29 cellular contexts compared by ENCODE assay signal in genomic region chr7:79398145-79398749, GRCh38. TPM values are rescaled to one million over a fixed set of nuclear protein-coding genes. Genes with fewer than 3 reads are reported as not detected.
A peak's percentile ranks its signal among the peaks of the same experiment; 100 is the strongest.
DNase-seq lines count a peak whose midpoint lies in the region; ATAC-seq and TF ChIP-seq lines count a peak whose summit lies in the region.
"Had no signal": no experiment of that assay in that cellular context is flagged by ENCODE, and none has a peak within 500 bp of the region (broad histone marks: within the 10 kb centered on the region; RNA-seq: fewer than 3 reads in every experiment).

No MANE protein-coding gene starts in this region.

- H3K36me3 Mint-ChIP-seq in H9 (ENCODE audit: insufficient read depth in 1 of 3, low read depth in 3 of 3) = no peaks in the 10 kb centered on the region
- H3K36me3 Mint-ChIP-seq: naive thymus-derived CD4-positive, alpha-beta T cell had no signal

- H2BK5ac ChIP-seq in neuronal stem cell (ENCODE audit: low read length) (no peak overlapping the region), H9 (ENCODE audit: insufficient read length, low read length) (no peak overlapping the region)

- H3K4me3 ChIP-seq in fibroblast of mammary gland (ENCODE audit: control insufficient read depth, low read depth, low read length) (no peak overlapping the region), neuronal stem cell (ENCODE audit: low read length in 2 of 2) (no peak overlapping the region)
- H3K4me3 ChIP-seq: BLaER1 treated with 17β-estradiol and CSF1 and Interleukin-3, amounts not matched to agents 10 nM and 100 nM; hepatocyte; K562; lower lobe of right lung; ovary; right lobe of liver; vagina had no signal

- no peak overlapping the region for H3K27ac Mint-ChIP-seq in H9
- H3K27ac Mint-ChIP-seq: activated CD8-positive, alpha-beta T cell treated with anti-CD3 and anti-CD28 coated beads, Interleukin-2, amount 10 ng/mL, durations not matched to agents 7 days and 5 days; dendritic cell treated with granulocyte-macrophage colony-stimulating factor and Interleukin-4, amounts not matched to agents 40 ng/mL and 50 ng/mL, for 4 days; naive thymus-derived CD4-positive, alpha-beta T cell had no signal

- H2BK12ac ChIP-seq in neuronal stem cell (ENCODE audit: low read length) = no peak overlapping the region
- no peak overlapping the region for H2BK12ac ChIP-seq in H9 (ENCODE audit: insufficient read length, low read depth, low read length)

- peaks cover 2 to 5% of the 10 kb centered on the region in 2 donors for H3K4me1 ChIP-seq in neuronal stem cell (ENCODE audit: control insufficient read depth in 2 of 2, insufficient read depth in 1 of 2, low read depth in 1 of 2, low read length in 2 of 2)
- no peaks in the 10 kb centered on the region for H3K4me1 ChIP-seq in H9 (ENCODE audit: insufficient read depth, low read length)
- H3K4me1 ChIP-seq: BLaER1 treated with 17β-estradiol and CSF1 and Interleukin-3, amounts not matched to agents 10 nM and 100 nM; Caco-2; foreskin keratinocyte; lower lobe of right lung; vagina had no signal

- H4K91ac ChIP-seq in neuronal stem cell (ENCODE audit: low read depth, low read length, poor library complexity) (no peak overlapping the region), H9 (ENCODE audit: insufficient read length, low read depth, low read length) (no peak overlapping the region)

- H2BK20ac ChIP-seq in H9 (ENCODE audit: low read depth, low read length, poor library complexity, severe bottlenecking) = no peak overlapping the region

- no peak overlapping the region for H2AK5ac ChIP-seq in neuronal stem cell (ENCODE audit: low read depth, low read length)
- no peak overlapping the region for H2AK5ac ChIP-seq in H9 (ENCODE audit: insufficient read length, low read length)

- no peaks in the 10 kb centered on the region for H3K79me1 ChIP-seq in neuronal stem cell (ENCODE audit: low read depth, low read length)
- no peaks in the 10 kb centered on the region for H3K79me1 ChIP-seq in H9 (ENCODE audit: insufficient read depth, low read depth, low read length, poor library complexity, severe bottlenecking)

- H3K27ac ChIP-seq in neuronal stem cell (replicated peaks; ENCODE audit: low read length) (no peak overlapping the region), H9 (ENCODE audit: insufficient read length, low read depth, low read length) (no peak overlapping the region)
- H3K27ac ChIP-seq: BLaER1 treated with 17β-estradiol and CSF1 and Interleukin-3, amounts not matched to agents 10 nM and 100 nM; foreskin keratinocyte; hepatocyte; lower lobe of right lung; ovary; right lobe of liver; vagina had no signal

- WGBS in neuronal stem cell (ENCODE audit: extremely low coverage in 2 of 2, insufficient read length in 2 of 2, insufficient replicate concordance in 1 of 2), 2 donors = no CpG with 5 or more reads among the region's 3 CpGs
- no CpG with 5 or more reads among the region's 3 CpGs for WGBS in H9 (ENCODE audit: extremely low coverage, insufficient read length, low lambda C conversion rate)

- no peaks in the 10 kb centered on the region for H3K23me2 ChIP-seq in H9 (ENCODE audit: insufficient read length, low read depth, low read length, poor library complexity, severe bottlenecking)

- DNase-seq in GM03348 (ENCODE audit: low spot score) = peak; percentile 18
- peak; percentile 20 for DNase-seq in fibroblast of mammary gland (ENCODE audit: low read depth)
- no peak for DNase-seq in neuronal stem cell (ENCODE audit: low spot score)
- DNase-seq in GOT3 (lab: John Stamatoyannopoulos, UW) = no peak
- no peak for DNase-seq in NOMO-1 treated with dmso at 0.1 percent for 144 hours (lab: John Stamatoyannopoulos, UW; ENCODE audit: unreplicated experiment)
- DNase-seq in H9 = no peak
- DNase-seq: ACHN; activated CD4-positive, CD25-positive, alpha-beta regulatory T cell; activated CD8-positive, alpha-beta T cell treated with anti-CD3 and anti-CD28 coated beads, Interleukin-2, amount 10 ng/mL, durations not matched to agents 7 days and 5 days; activated gamma-delta T cell treated with Interleukin-2 at 50 U/mL for 16 hours; amygdala; Caco-2; foreskin keratinocyte; lower lobe of right lung; MM.1S; naive thymus-derived CD4-positive, alpha-beta T cell; NCI-H146; NCI-H2171 treated with DMSO at 0.1 percent for 48 hours; NCI-H524 treated with DMSO at 0.1 percent for 48 hours; ovary; right lobe of liver; stimulated activated CD8-positive, alpha-beta memory T cell treated with anti-CD3 and anti-CD28 coated beads, Interleukin-4, amount 100 ng/mL, for 48 hours had no signal

- H3K27me3 Mint-ChIP-seq in H9 (ENCODE audit: low read depth) = no peaks in the 10 kb centered on the region
- H3K27me3 Mint-ChIP-seq: dendritic cell treated with granulocyte-macrophage colony-stimulating factor and Interleukin-4, amounts not matched to agents 40 ng/mL and 50 ng/mL, for 4 days; naive thymus-derived CD4-positive, alpha-beta T cell had no signal

- no peaks in the 10 kb centered on the region for H3K9me3 ChIP-seq in neuronal stem cell (replicated peaks in 1 of 2; ENCODE audit: control insufficient read depth in 2 of 2, insufficient read depth in 1 of 2, low read depth in 1 of 2, low read length in 2 of 2)
- no peaks in the 10 kb centered on the region for H3K9me3 ChIP-seq in H9 (ENCODE audit: control insufficient read depth, low read depth, low read length)
- H3K9me3 ChIP-seq: BLaER1 treated with 17β-estradiol and CSF1 and Interleukin-3, amounts not matched to agents 10 nM and 100 nM; Caco-2; lower lobe of right lung; ovary; right lobe of liver; vagina had no signal

- no peak overlapping the region for H3K4me3 Mint-ChIP-seq in H9
- H3K4me3 Mint-ChIP-seq: activated CD8-positive, alpha-beta T cell treated with anti-CD3 and anti-CD28 coated beads, Interleukin-2, amount 10 ng/mL, durations not matched to agents 7 days and 5 days; dendritic cell treated with granulocyte-macrophage colony-stimulating factor and Interleukin-4, amounts not matched to agents 40 ng/mL and 50 ng/mL, for 4 days; naive thymus-derived CD4-positive, alpha-beta T cell had no signal

- H2AFZ ChIP-seq in neuronal stem cell (ENCODE audit: low read length) = peak overlapping the region; percentile 68
- no peak overlapping the region for H2AFZ ChIP-seq in H9 (ENCODE audit: low read length)
- H2AFZ ChIP-seq: hepatocyte had no signal

- no peaks in the 10 kb centered on the region for H3K4me1 Mint-ChIP-seq in H9
- H3K4me1 Mint-ChIP-seq: naive thymus-derived CD4-positive, alpha-beta T cell had no signal

- no peaks in the 10 kb centered on the region for H4K20me1 ChIP-seq in H9 (ENCODE audit: control insufficient read depth, insufficient read depth, insufficient read length)
- H4K20me1 ChIP-seq: BLaER1 treated with 17β-estradiol and CSF1 and Interleukin-3, amounts not matched to agents 10 nM and 100 nM had no signal

- H2BK120ac ChIP-seq in neuronal stem cell (ENCODE audit: low read depth, low read length) = no peak overlapping the region
- no peak overlapping the region for H2BK120ac ChIP-seq in H9 (ENCODE audit: low read depth, low read length, poor library complexity, severe bottlenecking)

- H3K56ac ChIP-seq in H9 (ENCODE audit: insufficient read length, low read depth, low read length) = no peak overlapping the region

- TF ChIP-seq CTCF in fibroblast of mammary gland (conservative IDR thresholded peaks at IDR 0.05; ENCODE audit: control insufficient read depth, insufficient read depth, low read depth, low read length) (no peak), H9 (conservative IDR thresholded peaks at IDR 0.05) (no peak)

- H3K18ac ChIP-seq in neuronal stem cell (ENCODE audit: low read length) (no peak overlapping the region), H9 (ENCODE audit: insufficient read length, low read depth, low read length) (no peak overlapping the region)

- ATAC-seq in SK-N-SH treated with all-trans-retinoic acid at 6 μM for 48 hours (peak; percentile 74), HG03457 (IDR thresholded peaks at IDR 0.05; ENCODE audit: unreplicated experiment) (no peak)
- ATAC-seq: activated CD8-positive, alpha-beta T cell treated with anti-CD3 and anti-CD28 coated beads, Interleukin-2, amount 10 ng/mL, durations not matched to agents 7 days and 5 days; foreskin keratinocyte; K562; lower lobe of right lung; naive thymus-derived CD4-positive, alpha-beta T cell had no signal

- H2BK15ac ChIP-seq in neuronal stem cell (ENCODE audit: low read length) (no peak overlapping the region), H9 (ENCODE audit: low read depth, low read length) (no peak overlapping the region)

- no peaks in the 10 kb centered on the region for H3K79me2 ChIP-seq in H9 (ENCODE audit: insufficient read depth, low read length)
- H3K79me2 ChIP-seq: hepatocyte had no signal

- H3K4me2 ChIP-seq in neuronal stem cell (ENCODE audit: insufficient read depth, low read length, poor library complexity, severe bottlenecking) (no peak overlapping the region), H9 (ENCODE audit: insufficient read depth, insufficient read length, low read length) (no peak overlapping the region)
- H3K4me2 ChIP-seq: BLaER1 treated with 17β-estradiol and CSF1 and Interleukin-3, amounts not matched to agents 10 nM and 100 nM; hepatocyte had no signal

- H3K36me3 ChIP-seq in neuronal stem cell (replicated peaks in 1 of 2; ENCODE audit: control insufficient read depth in 2 of 2, insufficient read depth in 2 of 2, low read length in 2 of 2) = no peaks in the 10 kb centered on the region
- H3K36me3 ChIP-seq: BLaER1 treated with 17β-estradiol and CSF1 and Interleukin-3, amounts not matched to agents 10 nM and 100 nM; lower lobe of right lung; ovary; right lobe of liver; vagina had no signal

- H4K8ac ChIP-seq in neuronal stem cell (ENCODE audit: low read depth, low read length) = no peak overlapping the region
- H4K8ac ChIP-seq in H9 (replicated peaks; ENCODE audit: insufficient read length, low read depth, low read length) = no peak overlapping the region

- H3K27me3 ChIP-seq in neuronal stem cell (ENCODE audit: control insufficient read depth in 3 of 3, insufficient read depth in 3 of 3, low read depth in 1 of 3, low read length in 3 of 3) = no peaks in the 10 kb centered on the region
- H3K27me3 ChIP-seq in H9 (ENCODE audit: insufficient read depth, low read length) = no peaks in the 10 kb centered on the region
- H3K27me3 ChIP-seq: BLaER1 treated with 17β-estradiol and CSF1 and Interleukin-3, amounts not matched to agents 10 nM and 100 nM; foreskin keratinocyte; hepatocyte; ovary; right lobe of liver; vagina had no signal

- no peak overlapping the region for H3K4ac ChIP-seq in neuronal stem cell (ENCODE audit: low read length)
- H3K4ac ChIP-seq in H9 (ENCODE audit: low read depth, low read length) = no peak overlapping the region

- H4K5ac ChIP-seq in H9 (ENCODE audit: insufficient read length, low read depth, low read length) = no peak overlapping the region

- H3K23ac ChIP-seq in neuronal stem cell (ENCODE audit: low read depth, low read length, poor library complexity) = no peak overlapping the region
- no peak overlapping the region for H3K23ac ChIP-seq in H9 (ENCODE audit: insufficient read length, low read depth, low read length)

- H3K9me3 Mint-ChIP-seq in H9 = no peaks in the 10 kb centered on the region
- H3K9me3 Mint-ChIP-seq: dendritic cell treated with granulocyte-macrophage colony-stimulating factor and Interleukin-4, amounts not matched to agents 40 ng/mL and 50 ng/mL, for 4 days had no signal

- H3K14ac ChIP-seq in neuronal stem cell (ENCODE audit: low read length) (no peak overlapping the region), H9 (ENCODE audit: insufficient read depth, low read length) (no peak overlapping the region)

- no peak overlapping the region for H3T11ph ChIP-seq in H9 (ENCODE audit: low read length)

- no peak overlapping the region for H3K9ac ChIP-seq in neuronal stem cell (ENCODE audit: low read depth, low read length, poor library complexity)
- no peak overlapping the region for H3K9ac ChIP-seq in H9 (ENCODE audit: extremely low read depth, insufficient read length, low read length)
- H3K9ac ChIP-seq: BLaER1 treated with 17β-estradiol and CSF1 and Interleukin-3, amounts not matched to agents 10 nM and 100 nM had no signal

RNA-seq across cellular contexts. Expression of gene MAGI2, which starts 55.2 kb away (rescaled TPM):
- 2.8 TPM for polyA plus RNA-seq in neuronal stem cell (2013, experiment 1 of 2)
- polyA plus RNA-seq in neuronal stem cell (2013, experiment 2 of 2) = 3.0 TPM
- 14.3 and 14.7 TPM in 2 replicates for total RNA-seq in H9 (2021)
- polyA plus RNA-seq: naive thymus-derived CD4-positive, alpha-beta T cell had no signal

Comparison
In these comparisons a context has a peak if more than half of its experiments do, and no peak if none do; other contexts are left out.
1. DNase-seq: peak in GM03348 (single experiment) and fibroblast of mammary gland (single experiment); none in neuronal stem cell (single experiment), GOT3 (single experiment), NOMO-1 treated with dmso at 0.1 percent for 144 hours (single experiment) and H9 (single experiment).